Comparison of ENCODE assay signal across 8 cellular contexts in genomic region chr17:76793775-76794174, GRCh38.
DNase-seq lines count a peak whose midpoint lies in the region; ATAC-seq and TF ChIP-seq lines count a peak whose summit lies in the region.

No MANE protein-coding gene starts in this region.

- no peak overlapping the region for H3K27ac ChIP-seq in 22Rv1

- in situ Hi-C loops in astrocyte of the spinal cord (cut with HindIII; ENCODE audit: low sequenced_read_pairs), result no loop called here

- TF ChIP-seq CTCF in 22Rv1 (IDR thresholded peaks at IDR 0.05) (peak; percentile 41), GM12873 (IDR thresholded peaks at IDR 0.05; ENCODE audit: insufficient read depth, low read depth, low read length, missing control alignments) (peak; percentile 64), astrocyte of the spinal cord (IDR thresholded peaks at IDR 0.05; ENCODE audit: low read depth, low read length) (peak; percentile 60)

- ATAC-seq in HG03280 (IDR thresholded peaks at IDR 0.05; ENCODE audit: unreplicated experiment) (no peak), GM21528 (IDR thresholded peaks at IDR 0.05; ENCODE audit: low FRiP score, unreplicated experiment) (no peak), GM21825 (IDR thresholded peaks at IDR 0.05; ENCODE audit: unreplicated experiment) (no peak), GM21526 (IDR thresholded peaks at IDR 0.05; ENCODE audit: low FRiP score, unreplicated experiment) (no peak)

- DNase-seq in NCI-H345 treated with DMSO at 0.1 percent for 48 hours (lab: John Stamatoyannopoulos, UW; ENCODE audit: unreplicated experiment), result peak; percentile 14
- DNase-seq in astrocyte of the spinal cord (ENCODE audit: low read depth, low spot score), result peak; percentile 25

- H3K4me3 ChIP-seq in astrocyte of the spinal cord (ENCODE audit: low read depth, low read length), result no peak overlapping the region
